Comparison of ENCODE assay signal across 8 cellular contexts in the genomic region with DNA sequence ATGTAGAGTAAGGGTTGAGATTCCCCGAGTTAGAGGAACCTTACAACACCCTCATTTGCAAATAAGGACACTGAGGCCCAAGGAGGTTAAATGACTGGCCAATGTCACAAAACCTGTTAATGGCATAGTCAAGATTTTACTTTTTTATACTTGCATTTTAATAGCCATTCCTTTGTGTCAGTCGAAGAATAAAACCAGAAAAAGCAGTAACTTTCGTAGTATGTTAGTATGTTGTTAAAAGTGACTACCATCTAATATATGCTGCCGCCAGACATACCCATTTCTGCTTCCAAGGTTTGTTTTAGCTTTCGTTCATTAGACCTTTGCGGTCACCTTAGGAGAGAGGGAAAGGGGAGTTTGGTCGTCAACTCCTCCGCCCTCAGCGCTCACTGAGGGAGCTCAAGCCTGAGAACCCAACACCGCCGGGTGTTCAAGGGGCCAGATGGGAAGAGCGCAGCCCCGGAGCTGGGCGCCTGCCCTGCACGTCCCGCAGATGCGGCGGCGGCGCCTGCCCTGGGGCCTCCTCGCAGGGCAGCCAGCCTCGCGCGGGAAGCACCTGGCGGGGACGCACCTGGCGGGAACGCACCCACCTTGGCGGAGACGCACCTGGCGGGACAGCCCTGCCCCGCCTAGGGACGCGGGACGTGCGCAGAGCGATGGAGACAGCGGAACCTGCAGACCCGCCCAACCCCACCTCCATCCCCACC. TPM values are rescaled to one million over a fixed set of nuclear protein-coding genes. Genes with fewer than 3 reads are reported as not detected.
DNase-seq lines count a peak whose midpoint lies in the region; ATAC-seq and TF ChIP-seq lines count a peak whose summit lies in the region.

No MANE protein-coding gene starts in this region.

- in situ Hi-C loops in KBM-7 (cut with MboI; ENCODE audit: low pct_unique_long_range_greater_than_20kb, low sequenced_read_pairs) = no loop called here
- in situ Hi-C loops in GM13977 (cut with MboI; ENCODE audit: low pct_unique_long_range_greater_than_20kb, low sequenced_read_pairs, unreplicated experiment) = no loop called here

- ATAC-seq in GM21717 (IDR thresholded peaks at IDR 0.05; ENCODE audit: unreplicated experiment) = peak; percentile 12

- TF ChIP-seq CTCF in VCaP (conservative IDR thresholded peaks at IDR 0.05) = no peak
- TF ChIP-seq CTCF in fibroblast of villous mesenchyme (IDR thresholded peaks at IDR 0.05; ENCODE audit: insufficient read depth, low read depth, low read length) = no peak
- no peak for TF ChIP-seq CTCF in GM13977 (IDR thresholded peaks at IDR 0.05; ENCODE audit: extremely low read depth, insufficient read depth, missing control alignments)

- H3K27ac ChIP-seq in VCaP = peak overlapping the region; percentile 99

- H3K4me3 ChIP-seq in fibroblast of villous mesenchyme (ENCODE audit: low read depth, low read length) = peak overlapping the region; percentile 79

- DNase-seq in SIG-M5 treated with dmso at 0.1 percent for 504 hours (lab: John Stamatoyannopoulos, UW; ENCODE audit: unreplicated experiment) = peak; percentile 33
- DNase-seq in SIG-M5 (lab: John Stamatoyannopoulos, UW) = no peak
- peak; percentile 66 for DNase-seq in KBM-7
- DNase-seq in fibroblast of villous mesenchyme (ENCODE audit: low read depth) = peak; percentile 48
- peak; percentile 22 for DNase-seq in occipital lobe (lab: John Stamatoyannopoulos, UW)
- DNase-seq in GM13977 (ENCODE audit: low spot score) = no peak

RNA-seq across cellular contexts. Expression of a gene that starts 0.5 kb away (rescaled TPM):
- total RNA-seq in fibroblast of villous mesenchyme (61.2 and 63.0 TPM in 2 replicates), occipital lobe (46.8 TPM)

Comparison
In these comparisons a context has a peak if more than half of its experiments do, and no peak if none do; other contexts are left out.
1. DNase-seq: peak in SIG-M5 treated with dmso at 0.1 percent for 504 hours (single experiment), KBM-7 (single experiment), fibroblast of villous mesenchyme (single experiment) and occipital lobe (single experiment); none in SIG-M5 (single experiment) and GM13977 (single experiment).